14 cellular contexts compared by ENCODE assay signal in the genomic region with DNA sequence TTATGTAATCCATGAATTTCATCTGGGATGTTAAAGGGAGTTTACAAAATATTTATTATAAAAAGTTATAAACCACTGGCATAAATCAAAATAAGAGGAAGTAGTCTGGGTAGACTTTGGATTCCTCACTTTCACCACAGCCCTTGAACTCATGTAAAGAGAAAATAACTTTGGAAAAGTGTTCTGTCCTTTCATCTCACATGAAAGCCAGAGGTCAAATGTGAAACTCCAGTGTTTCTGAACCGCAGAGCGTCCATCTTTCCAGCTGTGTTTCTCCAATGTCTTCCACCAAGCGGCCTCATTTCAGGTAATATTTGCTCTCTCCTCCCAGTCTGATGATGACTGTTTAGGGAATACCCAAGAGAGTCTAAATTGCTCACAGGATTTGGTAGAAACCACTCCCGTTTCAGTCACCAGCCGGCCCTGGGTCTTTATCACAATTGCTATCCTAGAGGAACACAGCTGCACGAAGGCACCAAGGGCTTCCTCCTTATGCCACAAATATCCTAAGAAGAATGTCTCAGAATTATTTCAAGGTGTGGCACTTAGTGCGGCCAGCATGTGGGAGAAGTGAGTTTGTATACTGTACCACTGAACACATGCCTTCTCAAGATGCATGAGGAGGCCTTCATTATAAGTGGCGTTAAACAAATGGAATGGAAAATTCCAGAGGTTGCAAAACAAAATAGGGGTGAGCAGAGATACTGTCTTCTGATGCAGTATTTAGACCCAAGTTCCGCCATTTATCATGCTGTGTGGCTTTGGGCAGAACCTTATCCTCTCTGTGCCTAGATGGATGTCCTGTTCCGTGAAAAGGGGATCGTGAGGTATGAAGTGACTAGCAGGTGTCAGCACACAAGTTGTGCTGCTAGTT.
"Had no signal": no experiment of that assay in that cellular context is flagged by ENCODE, and none has a peak within 500 bp of the region (broad histone marks: within the 10 kb centered on the region; RNA-seq: fewer than 3 reads in every experiment).

No MANE protein-coding gene starts in this region.

- DNase-seq: activated CD4-positive, alpha-beta T cell treated with anti-CD3 and anti-CD28 coated beads for 36 hours; activated CD8-positive, alpha-beta memory T cell treated with anti-CD3 and anti-CD28 coated beads, Interleukin-2, amount 50 U/mL, for 48 hours; activated CD8-positive, alpha-beta T cell treated with anti-CD3 and anti-CD28 coated beads, Interleukin-2, amount 10 ng/mL, durations not matched to agents 7 days and 5 days; activated naive CD8-positive, alpha-beta T cell treated with anti-CD3 and anti-CD28 coated beads, Interleukin-2, amount 10 ng/mL, durations not matched to agents 7 days and 5 days; aorta; foreskin fibroblast; mesendoderm; nucleus accumbens; stimulated activated naive CD8-positive, alpha-beta T cell treated with anti-CD3 and anti-CD28 coated beads, Interleukin-15, Interleukin-2, amounts not matched to agents 100 U/mL and 50 U/mL, for 24 hours; T-helper 1 cell; WERI-Rb-1 had no signal

- H3K9me3 ChIP-seq: heart left ventricle, suprapubic skin had no signal

- H3K36me3 ChIP-seq: heart left ventricle, suprapubic skin, WERI-Rb-1 had no signal

- H3K27ac ChIP-seq: suprapubic skin, WERI-Rb-1 had no signal

- H3K4me3 ChIP-seq: heart left ventricle had no signal

- ATAC-seq: activated CD4-positive, alpha-beta T cell treated with anti-CD3 and anti-CD28 coated beads for 36 hours; activated CD8-positive, alpha-beta T cell treated with anti-CD3 and anti-CD28 coated beads, Interleukin-2, amount 10 ng/mL, durations not matched to agents 7 days and 5 days; left lobe of liver; stimulated activated naive CD8-positive, alpha-beta T cell treated with anti-CD3 and anti-CD28 coated beads, Interleukin-15, Interleukin-2, amounts not matched to agents 100 U/mL and 50 U/mL, for 24 hours had no signal

- H3K27me3 ChIP-seq: suprapubic skin had no signal
